In genomic region chr13:49608932-49609331, GRCh38 we compare ENCODE assay signal across 27 cellular contexts. TPM values are rescaled to one million over a fixed set of nuclear protein-coding genes. Genes with fewer than 3 reads are reported as not detected.
DNase-seq lines count a peak whose midpoint lies in the region; ATAC-seq, FAIRE-seq and TF ChIP-seq lines count a peak whose summit lies in the region.
"Had no signal": no experiment of that assay in that cellular context is flagged by ENCODE, and none has a peak within 500 bp of the region (broad histone marks: within the 10 kb centered on the region; RNA-seq: fewer than 3 reads in every experiment).

No MANE protein-coding gene starts in this region.

- ATAC-seq in GM12878 (no peak; the same call in 2 of the 3 replicates), GM19467 (IDR thresholded peaks at IDR 0.05; ENCODE audit: unreplicated experiment) (no peak)
- ATAC-seq: lower lobe of right lung, mucosa of descending colon had no signal

- RAD21 ChIA-PET in GM12878 (lab: Charles Lee; ENCODE audit: unreplicated experiment): interaction anchor here (1.0 to 2.9 kb wide), 4 partner anchors 189 to 327 kb away, joined by 3 to 11 read pairs (median 5); partner anchors contain the start of gene SPRYD7

- no peak overlapping the region for H3K9ac ChIP-seq in Karpas-422 (ENCODE audit: low read length)
- no peak overlapping the region for H3K9ac ChIP-seq in GM12878 (ENCODE audit: control insufficient read depth, insufficient read depth, low read length)
- H3K9ac ChIP-seq: parathyroid adenoma had no signal

- in situ Hi-C loops in GM12878 (cut with MboI): loop anchor here (5.0 kb wide), 2 partner anchors 187 to 307 kb away; no protein-coding TSS in a partner anchor

- no peak for DNase-seq in Karpas-422
- DNase-seq in SIG-M5 (lab: John Stamatoyannopoulos, UW): peak; percentile 43
- no peak for DNase-seq in GM12878 (ENCODE audit: low read depth, low spot score)
- DNase-seq in NCI-H226: no peak
- DNase-seq in activated CD4-positive, alpha-beta T cell treated with anti-CD3 and anti-CD28 coated beads, Interleukin-2, amount 50 U/mL, for 4 hours: no peak
- DNase-seq in stimulated activated CD4-positive, alpha-beta T cell treated with anti-CD3 and anti-CD28 coated beads, Interleukin-4, amount 100 ng/mL, for 4 hours: no peak
- DNase-seq: activated CD4-positive, alpha-beta memory T cell treated with anti-CD3 and anti-CD28 coated beads for 36 hours; activated effector memory CD4-positive, alpha-beta T cell treated with Interleukin-2 at 50 U/mL for 16 hours; activated naive CD8-positive, alpha-beta T cell treated with anti-CD3 and anti-CD28 coated beads, Interleukin-2, amount 10 ng/mL, durations not matched to agents 7 days and 5 days; CD4-positive, CD25-positive, alpha-beta regulatory T cell; dorsolateral prefrontal cortex; lower lobe of right lung; mucosa of descending colon; NCI-H1105 treated with DMSO at 0.1 percent for 48 hours; NCI-H446; sigmoid colon; stomach; tibial artery had no signal

- H3K4me3 ChIP-seq in DOHH2 (ENCODE audit: low read length): peak overlapping the region; percentile 68
- no peak overlapping the region for H3K4me3 ChIP-seq in Karpas-422 (ENCODE audit: low read length)
- no peak overlapping the region for H3K4me3 ChIP-seq in GM12878
- H3K4me3 ChIP-seq: dorsolateral prefrontal cortex, lower lobe of right lung, mucosa of descending colon, sigmoid colon, stomach, tibial artery had no signal

- no peak for FAIRE-seq in GM12878 (lab: Jason Lieb, UNC)
- FAIRE-seq: H1, HTR-8/SVneo had no signal

- CTCF ChIA-PET in GM12878 (lab: Yijun Ruan, JAX): interaction anchor here (0.6 to 3.6 kb wide), 7 partner anchors 66 to 369 kb away, joined by 3 to 42 read pairs (median 3); no protein-coding TSS in a partner anchor

- H3K79me2 ChIP-seq in DOHH2 (ENCODE audit: control insufficient read depth, low read length): no peaks in the 10 kb centered on the region
- no peaks in the 10 kb centered on the region for H3K79me2 ChIP-seq in Karpas-422 (ENCODE audit: low read length)
- H3K79me2 ChIP-seq in GM12878 (ENCODE audit: control insufficient read depth, insufficient read depth, low read length): no peaks in the 10 kb centered on the region
- H3K79me2 ChIP-seq: parathyroid adenoma had no signal

- H4K20me1 ChIP-seq in DOHH2 (ENCODE audit: control insufficient read depth, insufficient read depth, low read depth, low read length): no peaks in the 10 kb centered on the region
- H4K20me1 ChIP-seq in Karpas-422 (ENCODE audit: insufficient read depth, low read depth, low read length): no peaks in the 10 kb centered on the region
- H4K20me1 ChIP-seq in GM12878 (ENCODE audit: control insufficient read depth, insufficient read depth): no peaks in the 10 kb centered on the region

- no peak for TF ChIP-seq POLR2A in GM12878 (IDR thresholded peaks at IDR 0.05; ENCODE audit: low read depth, low read length)

- SMC1A ChIA-PET in GM12878 (lab: Charles Lee; ENCODE audit: uncharacterized antibody, unreplicated experiment): interaction anchor here (0.6 to 3.8 kb wide), 7 partner anchors 19 to 309 kb away, joined by 3 to 24 read pairs (median 5); partner anchors contain the start of gene ARL11

- no TSS peak for BruUV-seq in GM12878 (replicated peaks; lab: Mats Ljungman, UMichigan)

- H2AFZ ChIP-seq in Karpas-422 (ENCODE audit: low read length) (peak overlapping the region; percentile 59; the same call in 1 of the 2 replicates), GM12878 (ENCODE audit: control insufficient read depth, low read depth, low read length) (no peak overlapping the region; the same call in 1 of the 2 replicates)
- H2AFZ ChIP-seq: parathyroid adenoma had no signal

- POLR2A ChIA-PET in GM12878 (lab: Charles Lee): interaction anchor here (1.0 to 1.4 kb wide), 2 partner anchors 103 to 164 kb away, joined by 4 to 10 read pairs; partner anchors contain the start of gene SETDB2

- H3K4me1 ChIP-seq in DOHH2 (ENCODE audit: control insufficient read depth, low read length): peaks cover 78% of the 10 kb centered on the region
- peaks cover 39% of the 10 kb centered on the region for H3K4me1 ChIP-seq in Karpas-422 (ENCODE audit: low read length)
- H3K4me1 ChIP-seq in GM12878 (ENCODE audit: control insufficient read depth, insufficient read depth, low read length): peaks cover 5% of the 10 kb centered on the region; the same call in 1 of the 2 replicates
- H3K4me1 ChIP-seq: lower lobe of right lung, parathyroid adenoma, sigmoid colon had no signal

- TF ChIP-seq EP300 in GM12878 (IDR thresholded peaks at IDR 0.05; ENCODE audit: borderline replicate concordance in 1 of 2, control insufficient read depth in 1 of 2, low read depth in 2 of 2, low read length in 2 of 2): no peak

- H3K9me2 ChIP-seq in DOHH2 (replicated peaks; ENCODE audit: control insufficient read depth, low read length) (no peaks in the 10 kb centered on the region), Karpas-422 (replicated peaks; ENCODE audit: insufficient read depth, low read length) (no peaks in the 10 kb centered on the region)

- peaks cover 32% of the 10 kb centered on the region for H3F3A ChIP-seq in DOHH2 (ENCODE audit: control insufficient read depth, insufficient read depth)

- H3K9me3 ChIP-seq in DOHH2 (ENCODE audit: control insufficient read depth, insufficient read depth, low read length) (no peaks in the 10 kb centered on the region), Karpas-422 (ENCODE audit: low read length) (no peaks in the 10 kb centered on the region), GM12878 (replicated peaks; ENCODE audit: control insufficient read depth, insufficient read depth, low read length) (no peaks in the 10 kb centered on the region)
- H3K9me3 ChIP-seq: lower lobe of right lung, mucosa of descending colon, sigmoid colon, stomach, tibial artery had no signal

- no peak for TF ChIP-seq RAD21 in GM12878 (IDR thresholded peaks at IDR 0.05; ENCODE audit: insufficient read depth, low read depth, low read length)

- H3K27ac ChIP-seq in DOHH2 (ENCODE audit: low read depth, low read length): peak overlapping the region; percentile 84
- no peak overlapping the region for H3K27ac ChIP-seq in Karpas-422 (ENCODE audit: low read length)
- H3K27ac ChIP-seq in GM12878 (ENCODE audit: control insufficient read depth, insufficient read depth): no peak overlapping the region
- H3K27ac ChIP-seq: lower lobe of right lung, parathyroid adenoma, sigmoid colon, stomach, tibial artery had no signal

- H3K27me3 ChIP-seq in DOHH2 (ENCODE audit: control insufficient read depth, low read length) (no peaks in the 10 kb centered on the region), Karpas-422 (ENCODE audit: low read length) (no peaks in the 10 kb centered on the region), GM12878 (replicated peaks in 1 of 2; ENCODE audit: control insufficient read depth in 2 of 2, insufficient read depth in 2 of 2, low read length in 1 of 2) (no peaks in the 10 kb centered on the region)
- H3K27me3 ChIP-seq: dorsolateral prefrontal cortex, sigmoid colon, stomach, tibial artery had no signal

- H3K36me3 ChIP-seq in DOHH2 (ENCODE audit: control insufficient read depth, low read length) (no peaks in the 10 kb centered on the region), Karpas-422 (ENCODE audit: insufficient read depth, low read length) (no peaks in the 10 kb centered on the region), GM12878 (ENCODE audit: control insufficient read depth in 2 of 2, insufficient read depth in 2 of 2, low read length in 1 of 2) (no peaks in the 10 kb centered on the region)
- H3K36me3 ChIP-seq: lower lobe of right lung, sigmoid colon, stomach, tibial artery had no signal

- intact Hi-C loops in GM12878 (cut with micrococcal nuclease; ENCODE audit: unreplicated experiment): loop anchor here (5.0 kb wide), 1 partner anchor 367 kb away; no protein-coding TSS in a partner anchor

- H3K4me2 ChIP-seq in DOHH2 (ENCODE audit: low read length): peak overlapping the region; percentile 84
- no peak overlapping the region for H3K4me2 ChIP-seq in Karpas-422 (ENCODE audit: low read depth, low read length, poor library complexity, severe bottlenecking)
- H3K4me2 ChIP-seq in GM12878 (ENCODE audit: control insufficient read depth, insufficient read depth): no peak overlapping the region

- no peak for TF ChIP-seq CTCF in DOHH2 (IDR thresholded peaks at IDR 0.05; ENCODE audit: low read depth, low read length, poor library complexity, severe bottlenecking)
- TF ChIP-seq CTCF in GM12878 (IDR thresholded peaks at IDR 0.05 in 2 of 3, conservative IDR thresholded peaks at IDR 0.05 in 1 of 3; ENCODE audit: control insufficient read depth in 2 of 3, extremely low read depth in 1 of 3, insufficient read depth in 1 of 3, low read depth in 3 of 3, low read length in 3 of 3): no peak

RNA-seq across cellular contexts. Expression of gene ARL11, which starts 19.4 kb away (rescaled TPM):
- 8.3 TPM in 2 replicates for total RNA-seq in Karpas-422 (2014; rRNA removed; shearing (Covaris generic); ENCODE audit: low replicate concordance)
- 10.1 and 10.3 TPM in 2 replicates for total RNA-seq in GM12878 (2013; cell fraction: nucleolus; rRNA removed)
- total RNA-seq in GM12878 (2014; rRNA removed): 3.8 and 4.1 TPM in 2 replicates
- total RNA-seq in GM12878 (2014; rRNA removed; fragmentation: Illumina TruSeq; extraction: Trizol): 5.9 TPM in 2 replicates
- 5.3 and 5.6 TPM in 2 replicates for total RNA-seq in GM12878 (2021)
- polyA plus RNA-seq in GM12878 (2011; ENCODE audit: low read depth): 2.3 TPM
- polyA plus RNA-seq in GM12878 (2011; rRNA removed): 1.6 and 2.3 TPM in 2 replicates
- 1.0 and 1.4 TPM in 2 replicates for polyA plus RNA-seq in GM12878 (2011; cell fraction: cytosol; rRNA removed)
- 0.61 and 0.69 TPM in 2 replicates for polyA plus RNA-seq in GM12878 (2011; cell fraction: nucleus; rRNA removed)
- polyA plus RNA-seq in GM12878 (2012): 3.2 and 3.4 TPM in 2 replicates
- polyA plus RNA-seq in GM12878 (2014; fragmentation: Illumina TruSeq; extraction: Trizol): 4.3 and 4.8 TPM in 2 replicates
- polyA plus RNA-seq in GM12878 (2014; fragmentation: Nextera tagmentation; extraction: Ambion mirVana): 1 to 10 TPM; 2.0 to 2.6 TPM
- polyA plus RNA-seq in GM12878 (2014; rRNA removed): 7.2 and 7.4 TPM in 2 replicates
- 1 to 10 TPM; 4.0 to 5.3 TPM for polyA plus RNA-seq in GM12878 (2016; fragmentation: Nextera tagmentation; extraction: Ambion mirVana)
- 1.2 and 2.1 TPM in 2 replicates for polyA minus RNA-seq in GM12878 (2011; rRNA and poly(A)+ RNA removed)
- 0.80 TPM in 1 of 2 replicates, not detected in the other for polyA minus RNA-seq in GM12878 (2011; cell fraction: cytosol; rRNA and poly(A)+ RNA removed)
- polyA minus RNA-seq in GM12878 (2011; cell fraction: nucleus; rRNA and poly(A)+ RNA removed): 0.85 and 1.8 TPM in 2 replicates
- total RNA-seq: kidney epithelial cell, SK-MEL-5 had no signal
- polyA plus RNA-seq: AG04450, neural cell had no signal

RNA-seq across cellular contexts. Expression of gene RCBTB1, which starts 23.6 kb away (rescaled TPM):
- total RNA-seq in Karpas-422 (2014; rRNA removed; shearing (Covaris generic); ENCODE audit: low replicate concordance): 41.1 and 45.1 TPM in 2 replicates
- total RNA-seq in GM12878 (2013; cell fraction: nucleolus; rRNA removed): 7.5 and 23.5 TPM in 2 replicates
- total RNA-seq in GM12878 (2014; rRNA removed): 7.5 and 9.4 TPM in 2 replicates
- total RNA-seq in GM12878 (2014; rRNA removed; fragmentation: Illumina TruSeq; extraction: Trizol): 11.4 and 11.7 TPM in 2 replicates
- 10.6 and 12.3 TPM in 2 replicates for total RNA-seq in GM12878 (2021)
- 4.5 TPM for polyA plus RNA-seq in GM12878 (2011; ENCODE audit: low read depth)
- polyA plus RNA-seq in GM12878 (2011; rRNA removed): 11.4 and 13.9 TPM in 2 replicates
- polyA plus RNA-seq in GM12878 (2011; cell fraction: cytosol; rRNA removed): 5.1 TPM in 2 replicates
- polyA plus RNA-seq in GM12878 (2011; cell fraction: nucleus; rRNA removed): 8.9 and 12.5 TPM in 2 replicates
- polyA plus RNA-seq in GM12878 (2012): 6.3 and 6.5 TPM in 2 replicates
- polyA plus RNA-seq in GM12878 (2014; fragmentation: Illumina TruSeq; extraction: Trizol): 13.5 and 16.6 TPM in 2 replicates
- polyA plus RNA-seq in GM12878 (2014; fragmentation: Nextera tagmentation; extraction: Ambion mirVana): 1 to 10 TPM; 5.1 to 5.7 TPM
- 8.6 and 11.1 TPM in 2 replicates for polyA plus RNA-seq in GM12878 (2014; rRNA removed)
- polyA plus RNA-seq in GM12878 (2016; fragmentation: Nextera tagmentation; extraction: Ambion mirVana): 10 to 100 TPM; 11.1 to 11.3 TPM
- 8.1 and 8.5 TPM in 2 replicates for polyA minus RNA-seq in GM12878 (2011; rRNA and poly(A)+ RNA removed)
- polyA minus RNA-seq in GM12878 (2011; cell fraction: cytosol; rRNA and poly(A)+ RNA removed): 2.8 and 4.2 TPM in 2 replicates
- polyA minus RNA-seq in GM12878 (2011; cell fraction: nucleus; rRNA and poly(A)+ RNA removed): 3.7 and 6.2 TPM in 2 replicates
